Comparison of ENCODE assay signal across 8 cellular contexts in genomic region chr2:237859533-237860272, GRCh38. TPM values are rescaled to one million over a fixed set of nuclear protein-coding genes. Genes with fewer than 3 reads are reported as not detected.
DNase-seq lines count a peak whose midpoint lies in the region; ATAC-seq and TF ChIP-seq lines count a peak whose summit lies in the region.

TSS of gene RAMP1 (plus strand) at chr2:237859623. CDS start at chr2:237859676, 53 bp downstream.

- H3K4me1 Mint-ChIP-seq in activated naive CD8-positive, alpha-beta T cell (ENCODE audit: low read depth): peaks cover 11% of the 10 kb centered on the region

- peak within 1 kb of the TSS; percentile 55 for H3K4me3 Mint-ChIP-seq in activated naive CD8-positive, alpha-beta T cell

- H3K36me3 ChIP-seq in HAP-1 (replicated peaks): no peaks in the 10 kb centered on the region
- H3K36me3 ChIP-seq in right atrium auricular region: no peaks in the 10 kb centered on the region

- no peak within 1 kb of the TSS for H3K27ac Mint-ChIP-seq in activated naive CD8-positive, alpha-beta T cell

- H3K9me3 Mint-ChIP-seq in activated naive CD8-positive, alpha-beta T cell (ENCODE audit: low read depth): no peaks in the 10 kb centered on the region

- peaks cover 32% of the 10 kb centered on the region for H3K27me3 Mint-ChIP-seq in activated naive CD8-positive, alpha-beta T cell

- H3K36me3 Mint-ChIP-seq in activated naive CD8-positive, alpha-beta T cell: no peaks in the 10 kb centered on the region

- DNase-seq in A172 (ENCODE audit: low spot score) (no peak), HAP-1 (ENCODE audit: low spot score in 2 of 2) (peak in 1 of 2 experiments; percentile 59), right atrium auricular region (ENCODE audit: low spot score) (no peak), putamen (ENCODE audit: low spot score) (peak; percentile 35), inferior parietal cortex (ENCODE audit: extremely low spot score) (no peak), ACHN (no peak)

- in situ Hi-C loops in HAP-1 (cut with MboI; ENCODE audit: low sequenced_read_pairs) (loop anchor here (10.0 kb wide), 1 partner anchor 405 kb away; no protein-coding TSS in a partner anchor), ACHN (cut with HindIII; ENCODE audit: low pct_ligation_motif_present, low pct_unique_long_range_greater_than_20kb, low sequenced_read_pairs) (no loop called here)

- H3K9me3 ChIP-seq in HAP-1 (no peaks in the 10 kb centered on the region), right atrium auricular region (no peaks in the 10 kb centered on the region)

- H3K27ac ChIP-seq in right atrium auricular region: peak within 1 kb of the TSS; percentile 88 to 94

- peak within 1 kb of the TSS; percentile 42 for H3K4me3 ChIP-seq in HAP-1
- H3K4me3 ChIP-seq in right atrium auricular region: peak within 1 kb of the TSS; percentile 56 to 59

- no peaks in the 10 kb centered on the region for H3K27me3 ChIP-seq in HAP-1 (ENCODE audit: low read depth)
- H3K27me3 ChIP-seq in right atrium auricular region: no peaks in the 10 kb centered on the region

- ATAC-seq in GM21390 (IDR thresholded peaks at IDR 0.05; ENCODE audit: unreplicated experiment): no peak

- no peak for TF ChIP-seq CTCF in right atrium auricular region (IDR thresholded peaks at IDR 0.05)

- peaks cover 26% of the 10 kb centered on the region for H3K4me1 ChIP-seq in HAP-1
- H3K4me1 ChIP-seq in right atrium auricular region: peaks cover 0 to 15% of the 10 kb centered on the region in 2 donors

RNA-seq across cellular contexts. Expression of gene RAMP1, which starts in this region (rescaled TPM):
- total RNA-seq in A172 (2014; rRNA removed; shearing (Covaris generic)): 32.4 and 35.2 TPM in 2 replicates
- total RNA-seq in right atrium auricular region: 100 to 1,000 TPM; 239 to 275 TPM
